ENCODE assay signal across 1 cellular context in genomic region chr1:160058087-160058486, GRCh38.
TF ChIP-seq lines count a peak whose summit lies in the region.

No MANE protein-coding gene starts in this region.

TF ChIP-seq in K562, 482 proteins besides CTCF, POLR2A, EP300 and RAD21:
- no peak for TF ChIP-seq RAD51 (IDR thresholded peaks at IDR 0.05; ENCODE audit: borderline replicate concordance, low read depth)
- no peak for TF ChIP-seq CREM (IDR thresholded peaks at IDR 0.05; ENCODE audit: low read depth)
- no peak for TF ChIP-seq ZBTB40 (IDR thresholded peaks at IDR 0.05)
- no peak for TF ChIP-seq ZBTB40 (CRISPR knock-in tag; IDR thresholded peaks at IDR 0.05)
- 0 out of 2 replicates have a peak, but pooled peaks have one; percentile 10 for TF ChIP-seq SMC3 (conservative IDR thresholded peaks at IDR 0.05; ENCODE audit: insufficient read depth, low read depth, low read length)
